In the genomic region with DNA sequence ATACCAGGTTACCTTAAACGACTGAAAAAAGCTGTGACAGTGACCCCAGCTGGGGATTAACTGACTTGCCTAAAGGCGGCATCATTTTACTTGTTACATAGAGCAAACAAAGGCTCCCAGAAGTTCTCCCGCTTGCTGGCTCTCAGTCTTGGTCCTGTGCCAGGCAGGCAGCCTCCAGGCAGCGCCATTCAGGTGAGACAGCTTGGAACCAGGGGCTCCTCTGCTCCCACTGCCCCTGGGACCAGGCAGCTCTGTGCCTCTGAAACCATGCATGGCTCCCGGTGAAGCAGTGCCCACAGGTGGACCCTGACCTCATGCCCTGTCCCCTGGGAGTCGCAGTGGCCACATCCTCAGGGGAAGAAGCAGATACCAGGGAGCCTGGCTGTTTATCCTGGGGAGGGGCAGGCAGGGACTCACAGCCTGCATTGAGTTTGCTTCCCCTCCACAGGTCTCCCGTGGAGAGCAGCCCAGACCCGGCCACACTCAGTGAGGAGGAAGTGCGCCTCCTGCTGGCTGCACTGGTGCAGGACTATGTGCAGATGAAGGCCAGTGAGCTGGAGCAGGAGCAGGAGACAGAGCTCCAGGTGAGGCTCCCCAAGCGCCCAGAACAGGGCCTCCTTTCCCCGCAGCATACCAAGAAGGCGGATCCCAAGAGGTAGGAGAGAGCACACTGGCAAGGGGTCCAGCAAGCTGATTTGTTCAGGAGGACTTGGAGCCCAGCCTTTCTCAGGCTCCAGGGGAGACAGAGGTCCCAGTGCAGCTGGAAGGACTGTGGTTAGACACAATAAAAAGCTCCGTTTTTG, we compare ENCODE assay signal across 8 cellular contexts. TPM values are rescaled to one million over a fixed set of nuclear protein-coding genes. Genes with fewer than 3 reads are reported as not detected.
DNase-seq lines count a peak whose midpoint lies in the region; ATAC-seq and TF ChIP-seq lines count a peak whose summit lies in the region.

No MANE protein-coding gene starts in this region.

- peak overlapping the region; percentile 23 for H3K4me3 Mint-ChIP-seq in activated T-helper 1 cell treated with anti-CD3 and anti-CD28 coated beads, Interleukin-12 subunit alpha, Interleukin-12 subunit beta, Interleukin-2, Interleukin-4 antibody, amounts not matched to agents 30 ng/mL and 10 ng/mL and 1 ng/mL, durations not matched to agents 14 hours and 24 hours and 36 hours

- 0 out of 2 replicates have a peak overlapping the region, but pooled peaks have one; percentile 37 for H3K4me2 ChIP-seq in PC-3 (ENCODE audit: low read length)

- intact Hi-C loops in PC-3 (cut with micrococcal nuclease) (loop anchor here (1.0 to 5.0 kb wide), 5 partner anchors 99 to 1706 kb away; no protein-coding TSS in a partner anchor), uterus (cut with DNase I; ENCODE audit: low total_unique reads) (no loop called here)
- intact Hi-C loops in activated T-helper 1 cell treated with anti-CD3 and anti-CD28 coated beads, Interleukin-12 subunit alpha, Interleukin-12 subunit beta, Interleukin-2, Interleukin-4 antibody, amounts not matched to agents 30 ng/mL and 10 ng/mL and 1 ng/mL, durations not matched to agents 14 hours and 24 hours and 36 hours (cut with micrococcal nuclease), result loop anchor here (1.0 to 10.0 kb wide), 8 partner anchors 63 to 1443 kb away; a partner anchor contains a TSS

- H3K9me3 ChIP-seq in PC-3 (ENCODE audit: low read length), result no peaks in the 10 kb centered on the region
- H3K9me3 ChIP-seq in uterus, result no peaks in the 10 kb centered on the region

- no peaks in the 10 kb centered on the region for H3K79me2 ChIP-seq in PC-3 (ENCODE audit: low read length)

- CTCF ChIA-PET in PC-3 (lab: Charles Lee), result interaction anchor here (0.6 to 3.2 kb wide), 9 partner anchors 10 to 1706 kb away, joined by 3 to 69 read pairs (median 7); a partner anchor contains a TSS

- H3F3A ChIP-seq in PC-3 (ENCODE audit: low read length, unreplicated experiment), result no peaks in the 10 kb centered on the region

- peak overlapping the region; percentile 61; the same call in 1 of the 2 replicates for H2AFZ ChIP-seq in PC-3 (ENCODE audit: low read length)

- peaks cover 15% of the 10 kb centered on the region; the same call in 1 of the 2 replicates for H3K27me3 ChIP-seq in PC-3 (ENCODE audit: low read length)
- peaks cover 18% of the 10 kb centered on the region for H3K27me3 ChIP-seq in foreskin keratinocyte
- peaks cover 0 to 4% of the 10 kb centered on the region in 2 donors for H3K27me3 ChIP-seq in uterus

- H3K27ac ChIP-seq in PC-3 (ENCODE audit: low read length) (no peak overlapping the region), foreskin keratinocyte (no peak overlapping the region), uterus (no peak overlapping the region)

- H3K36me3 Mint-ChIP-seq in activated T-helper 1 cell treated with anti-CD3 and anti-CD28 coated beads, Interleukin-12 subunit alpha, Interleukin-12 subunit beta, Interleukin-2, Interleukin-4 antibody, amounts not matched to agents 30 ng/mL and 10 ng/mL and 1 ng/mL, durations not matched to agents 14 hours and 24 hours and 36 hours (ENCODE audit: low read depth), result peaks cover 3% of the 10 kb centered on the region

- H4K20me1 ChIP-seq in PC-3 (ENCODE audit: low read length), result no peaks in the 10 kb centered on the region

- 0 out of 2 replicates have a peak overlapping the region, but pooled peaks have one; percentile 21 for H3K4me3 ChIP-seq in PC-3 (ENCODE audit: low read length)
- H3K4me3 ChIP-seq in uterus, result no peak overlapping the region

- no TSS peak for BruUV-seq in PC-3 (replicated peaks; lab: Mats Ljungman, UMichigan)

- H3K4me1 ChIP-seq in PC-3 (ENCODE audit: insufficient read depth, low read length) (no peaks in the 10 kb centered on the region), foreskin keratinocyte (no peaks in the 10 kb centered on the region), uterus (peaks cover 0 to 12% of the 10 kb centered on the region in 2 donors)

- no peak for TF ChIP-seq POLR2A in uterus (IDR thresholded peaks at IDR 0.05)

- H3K36me3 ChIP-seq in PC-3 (ENCODE audit: low read depth, low read length) (no peaks in the 10 kb centered on the region), uterus (no peaks in the 10 kb centered on the region)

- DNase-seq in DMS 273 treated with DMSO at 0.1 percent for 48 hours (lab: John Stamatoyannopoulos, UW) (peak; percentile 8), HuH-7 (ENCODE audit: low spot score) (peak; percentile 30), PC-3 (peak; percentile 65), foreskin keratinocyte (peak in 1 of 2 donors; percentile 35), pons (ENCODE audit: low spot score) (peak; percentile 66), uterus (peak; percentile 37 to 42)
- peak; percentile 76 for DNase-seq in activated T-helper 1 cell treated with anti-CD3 and anti-CD28 coated beads, Interleukin-12 subunit alpha, Interleukin-12 subunit beta, Interleukin-2, Interleukin-4 antibody, amounts not matched to agents 30 ng/mL and 10 ng/mL and 1 ng/mL, durations not matched to agents 14 hours and 24 hours and 36 hours (ENCODE audit: low spot score)

- H3K9ac ChIP-seq in PC-3 (ENCODE audit: low read length), result no peak overlapping the region

- H3K4me1 Mint-ChIP-seq in activated T-helper 1 cell treated with anti-CD3 and anti-CD28 coated beads, Interleukin-12 subunit alpha, Interleukin-12 subunit beta, Interleukin-2, Interleukin-4 antibody, amounts not matched to agents 30 ng/mL and 10 ng/mL and 1 ng/mL, durations not matched to agents 14 hours and 24 hours and 36 hours (ENCODE audit: low read depth), result peaks cover 63% of the 10 kb centered on the region

- no peaks in the 10 kb centered on the region for H3K9me2 ChIP-seq in PC-3 (replicated peaks; ENCODE audit: low read length)

- H3K27ac Mint-ChIP-seq in activated T-helper 1 cell treated with anti-CD3 and anti-CD28 coated beads, Interleukin-12 subunit alpha, Interleukin-12 subunit beta, Interleukin-2, Interleukin-4 antibody, amounts not matched to agents 30 ng/mL and 10 ng/mL and 1 ng/mL, durations not matched to agents 14 hours and 24 hours and 36 hours, result no peak overlapping the region

- peak; percentile 84 for TF ChIP-seq CTCF in PC-3 (conservative IDR thresholded peaks at IDR 0.05; ENCODE audit: low read depth, low read length)
- peak; percentile 66 for TF ChIP-seq CTCF in foreskin keratinocyte (conservative IDR thresholded peaks at IDR 0.05)
- TF ChIP-seq CTCF in uterus (IDR thresholded peaks at IDR 0.05), result peak in 3 of 4 experiments; percentile 32 to 50 (median 36)

- ATAC-seq in GM21423 (IDR thresholded peaks at IDR 0.05; ENCODE audit: unreplicated experiment) (peak; percentile 42), PC-3 (peak; percentile 92), foreskin keratinocyte (peak; percentile 77)

- POLR2A ChIA-PET in PC-3 (lab: Charles Lee; ENCODE audit: unreplicated experiment), result interaction anchor here (0.6 to 0.7 kb wide), 2 partner anchors 16 to 651 kb away, joined by 4 to 5 read pairs; no protein-coding TSS in a partner anchor

- H3K9me3 Mint-ChIP-seq in activated T-helper 1 cell treated with anti-CD3 and anti-CD28 coated beads, Interleukin-12 subunit alpha, Interleukin-12 subunit beta, Interleukin-2, Interleukin-4 antibody, amounts not matched to agents 30 ng/mL and 10 ng/mL and 1 ng/mL, durations not matched to agents 14 hours and 24 hours and 36 hours, result no peaks in the 10 kb centered on the region

- no peaks in the 10 kb centered on the region for H3K27me3 Mint-ChIP-seq in activated T-helper 1 cell treated with anti-CD3 and anti-CD28 coated beads, Interleukin-12 subunit alpha, Interleukin-12 subunit beta, Interleukin-2, Interleukin-4 antibody, amounts not matched to agents 30 ng/mL and 10 ng/mL and 1 ng/mL, durations not matched to agents 14 hours and 24 hours and 36 hours (ENCODE audit: insufficient read depth)

RNA-seq across cellular contexts. Expression of a gene that starts 15.6 kb away (rescaled TPM):
- 7.5 and 17.3 TPM in 2 replicates for total RNA-seq in PC-3 (2014; rRNA removed)
- total RNA-seq in activated T-helper 1 cell treated with anti-CD3 and anti-CD28 coated beads, Interleukin-12 subunit alpha, Interleukin-12 subunit beta, Interleukin-2, Interleukin-4 antibody, amounts not matched to agents 30 ng/mL and 10 ng/mL and 1 ng/mL, durations not matched to agents 14 hours and 24 hours and 36 hours, result 13.7 and 14.3 TPM in 2 replicates
- total RNA-seq in foreskin keratinocyte, result 10.6 and 12.3 TPM in 2 replicates
- 10.6 and 11.1 TPM in 2 replicates for polyA plus RNA-seq in foreskin keratinocyte
- total RNA-seq in uterus, result 10 to 100 TPM in 3 of 4 donors, 1 to 10 TPM in 1; 5.6 to 20.6 (median 12.9) TPM

Comparison
In these comparisons a context has a peak if more than half of its experiments do, and no peak if none do; other contexts are left out.
1. ATAC-seq: peak in every context shown above with its lines; median percentile 92 in PC-3; 77 in foreskin keratinocyte; 42 in GM21423.